ENCODE assay signal across 8 cellular contexts in the genomic region with DNA sequence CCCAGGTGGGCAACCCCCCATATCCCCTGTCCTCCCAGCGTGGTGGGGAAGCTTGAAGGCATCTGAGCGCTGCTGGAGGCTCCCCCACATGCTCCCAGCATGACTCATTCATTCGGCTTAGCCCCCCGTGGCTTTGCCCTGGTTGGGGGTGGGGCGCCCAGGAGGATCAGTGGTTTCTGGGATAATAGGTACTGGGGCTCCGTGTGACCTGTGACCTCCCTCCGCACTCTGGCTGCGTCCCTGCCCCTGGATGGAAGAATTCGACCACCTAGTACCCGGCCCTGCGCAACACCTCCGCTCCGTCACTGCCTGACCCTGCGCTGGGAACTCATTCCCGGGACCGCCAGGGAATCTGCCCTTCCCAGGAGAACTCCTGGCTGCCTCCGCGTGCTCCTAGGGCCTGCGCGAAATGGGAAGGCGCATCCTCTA. TPM values are rescaled to one million over a fixed set of nuclear protein-coding genes. Genes with fewer than 3 reads are reported as not detected.
DNase-seq lines count a peak whose midpoint lies in the region; ATAC-seq and TF ChIP-seq lines count a peak whose summit lies in the region.

No MANE protein-coding gene starts in this region.

- H3K27ac ChIP-seq in testis, result no peak overlapping the region

- peaks cover 0 to 15% (median 4%) of the 10 kb centered on the region in 5 experiments for H3K9me3 Mint-ChIP-seq in brain

- peak overlapping the region in 4 of 5 experiments; percentile 72 to 79 (median 76) for H3K4me3 Mint-ChIP-seq in brain

- no peaks in the 10 kb centered on the region for H3K27me3 ChIP-seq in testis

- DNase-seq in NCI-H82 (lab: John Stamatoyannopoulos, UW) (peak; percentile 78), NCI-H82 treated with DMSO at 0.1 percent for 48 hours (lab: John Stamatoyannopoulos, UW; ENCODE audit: unreplicated experiment) (no peak), testis (peak; percentile 17), left lobe of liver (ENCODE audit: low spot score) (no peak), occipital lobe (lab: John Stamatoyannopoulos, UW) (no peak)

- TF ChIP-seq POLR2A in testis (IDR thresholded peaks at IDR 0.05), result no peak

- peaks cover 58% of the 10 kb centered on the region for H3K4me1 Mint-ChIP-seq in brain

- H3K9me3 ChIP-seq in iPS-18c (ENCODE audit: control insufficient read depth, insufficient read depth, low read length) (no peaks in the 10 kb centered on the region), testis (no peaks in the 10 kb centered on the region)

- H3K27me3 Mint-ChIP-seq in brain, result peaks cover 55% of the 10 kb centered on the region

- intact Hi-C loops in testis (cut with DNase I; ENCODE audit: low total_unique reads), result no loop called here

- no peak for TF ChIP-seq CTCF in brain (conservative IDR thresholded peaks at IDR 0.05)
- TF ChIP-seq CTCF in testis (IDR thresholded peaks at IDR 0.05), result no peak

- H3K27ac Mint-ChIP-seq in brain, result peak overlapping the region in 2 of 5 experiments; percentile 67 to 77

- H3K4me1 ChIP-seq in testis, result peaks cover 9% of the 10 kb centered on the region

- no peaks in the 10 kb centered on the region for H3K36me3 ChIP-seq in testis (ENCODE audit: low read depth, missing control alignments)

- H3K36me3 Mint-ChIP-seq in brain, result no peaks in the 10 kb centered on the region

- 8 to 12% methylated on average over 2 to 21 of the region's 21 CpGs for WGBS in testis, 2 donors

- H3K4me3 ChIP-seq in iPS-18c (ENCODE audit: insufficient read depth, low read depth, low read length), result peak overlapping the region; percentile 61
- peak overlapping the region in 1 of 2 donors; percentile 43 for H3K4me3 ChIP-seq in testis

- no peak for ATAC-seq in left lobe of liver
- ATAC-seq in HG03442 (IDR thresholded peaks at IDR 0.05; ENCODE audit: unreplicated experiment), result no peak

RNA-seq across cellular contexts. Expression of a gene that starts 0.9 kb away (rescaled TPM):
- polyA plus RNA-seq in brain (ENCODE audit: insufficient read depth, low read depth, low replicate concordance), result 2.3 TPM
- 1 to 10 TPM; 4.7 to 7.3 TPM for total RNA-seq in testis
- 11.9 TPM for polyA plus RNA-seq in testis (ENCODE audit: insufficient read depth, low read depth, low replicate concordance)
- 0.15 TPM for total RNA-seq in left lobe of liver
- total RNA-seq in occipital lobe, result 102 TPM

Comparison
In these comparisons a context has a peak if more than half of its experiments do, and no peak if none do; other contexts are left out.
1. DNase-seq: peak in NCI-H82 (single experiment) and testis (single experiment); none in NCI-H82 treated with DMSO at 0.1 percent for 48 hours (single experiment), left lobe of liver (single experiment) and occipital lobe (single experiment).
2. RNA of a gene that starts 0.9 kb away (total RNA-seq): 102 TPM in occipital lobe (single experiment); 4.7 to 7.3 TPM in testis and 0.15 TPM in left lobe of liver (single experiment); every median in the first group is over 10 times any median in the second.